15 cellular contexts compared by ENCODE assay signal in the genomic region with DNA sequence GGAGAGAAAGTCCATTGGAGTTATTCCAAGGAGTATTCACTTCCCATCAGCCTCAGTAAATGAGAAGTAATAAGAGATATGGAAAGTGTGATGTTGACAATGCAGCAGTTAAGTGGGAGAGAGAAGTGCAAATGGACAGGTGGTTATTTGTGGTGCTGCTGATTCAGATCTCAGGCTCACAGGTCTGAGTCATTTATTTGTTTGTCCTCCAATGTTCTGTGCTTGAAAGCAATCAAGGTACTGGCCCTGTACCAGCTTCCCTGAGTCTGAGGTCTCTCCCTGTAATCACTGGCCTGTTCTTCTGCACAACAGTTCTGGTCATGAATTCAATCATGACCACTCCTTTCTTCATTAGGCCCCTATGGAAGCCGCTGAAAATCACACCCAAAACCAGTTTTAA.
A peak's percentile ranks its signal among the peaks of the same experiment; 100 is the strongest.
DNase-seq lines count a peak whose midpoint lies in the region; ATAC-seq, FAIRE-seq and TF ChIP-seq lines count a peak whose summit lies in the region.
"Had no signal": no experiment of that assay in that cellular context is flagged by ENCODE, and none has a peak within 500 bp of the region (broad histone marks: within the 10 kb centered on the region; RNA-seq: fewer than 3 reads in every experiment).

No MANE protein-coding gene starts in this region.

- no peak for ATAC-seq in HG03196 (IDR thresholded peaks at IDR 0.05; ENCODE audit: unreplicated experiment)
- ATAC-seq: GM23338, PC-3, SK-N-SH treated with all-trans-retinoic acid at 6 μM for 48 hours had no signal

- no peak overlapping the region for H3K4me3 ChIP-seq in fibroblast of mammary gland (ENCODE audit: control insufficient read depth, low read depth, low read length)
- H3K4me3 ChIP-seq: coronary artery, GM23338 had no signal

- TF ChIP-seq POLR2A in erythroblast (IDR thresholded peaks at IDR 0.05; ENCODE audit: low read length): no peak

- DNase-seq in NCI-H128 (lab: John Stamatoyannopoulos, UW; ENCODE audit: unreplicated experiment) (peak; percentile 45), NCI-H510A (lab: John Stamatoyannopoulos, UW) (peak; percentile 84), fibroblast of mammary gland (ENCODE audit: low read depth) (peak; percentile 74), urothelium cell line (ENCODE audit: low spot score) (peak; percentile 37), erythroblast (lab: John Stamatoyannopoulos, UW) (no peak), AG20443 (ENCODE audit: low spot score) (no peak)
- DNase-seq: activated naive CD4-positive, alpha-beta T cell treated with anti-CD3 and anti-CD28 coated beads for 36 hours; BE2C; NCI-H146; NCI-H526; PC-3 had no signal

- peak; percentile 17 for FAIRE-seq in urothelium cell line (lab: Jason Lieb, UNC)

- no peak for TF ChIP-seq CTCF in fibroblast of mammary gland (conservative IDR thresholded peaks at IDR 0.05; ENCODE audit: control insufficient read depth, insufficient read depth, low read depth, low read length)

Comparison
In these comparisons a context has a peak if more than half of its experiments do, and no peak if none do; other contexts are left out.
1. DNase-seq: peak in NCI-H128 (single experiment), NCI-H510A (single experiment), fibroblast of mammary gland (single experiment) and urothelium cell line (single experiment); none in erythroblast (0 of 2) and AG20443 (single experiment).